ENCODE assay signal across 1 cellular context in genomic region chr6:121334299-121335104, GRCh38.
A peak's percentile ranks its signal among the peaks of the same experiment; 100 is the strongest.
TF ChIP-seq lines count a peak whose summit lies in the region.

TSS of gene TBC1D32 (minus strand) at chr6:121334480. CDS start at chr6:121334430, 50 bp downstream.

TF ChIP-seq in HepG2, 621 proteins besides CTCF, POLR2A, EP300 and RAD21 (continued from another document and continues in another):
- TF ChIP-seq ZNF564 (CRISPR knock-in tag; IDR thresholded peaks at IDR 0.05) (no peak), ZNF138 (CRISPR knock-in tag; IDR thresholded peaks at IDR 0.05; ENCODE audit: low read depth) (0 out of 2 replicates have a peak, but pooled peaks have one; percentile 51), ZNF619 (CRISPR knock-in tag; IDR thresholded peaks at IDR 0.05) (peak; percentile 78; the same call in 1 of the 2 replicates), KAT7 (CRISPR knock-in tag; IDR thresholded peaks at IDR 0.05; ENCODE audit: borderline replicate concordance) (0 out of 2 replicates have a peak, but pooled peaks have one; percentile 50), NRL (CRISPR knock-in tag; IDR thresholded peaks at IDR 0.05; ENCODE audit: borderline replicate concordance) (peak; percentile 93; the same call in 1 of the 2 replicates), MXI1 (IDR thresholded peaks at IDR 0.05; ENCODE audit: borderline replicate concordance, low read depth, low read length) (peak; percentile 89; the same call in 2 of the 3 replicates), PHF8 (CRISPR knock-in tag; IDR thresholded peaks at IDR 0.05) (peak; percentile 84), RORA (CRISPR knock-in tag; IDR thresholded peaks at IDR 0.05) (no peak), PRMT3 (CRISPR knock-in tag; IDR thresholded peaks at IDR 0.05; ENCODE audit: borderline replicate concordance, low read depth) (peak; percentile 45; the same call in 1 of the 2 replicates), RBM22 (optimal IDR thresholded peaks at IDR 0.05; ENCODE audit: low read length) (peak; percentile 87), NPAS2 (CRISPR knock-in tag; IDR thresholded peaks at IDR 0.05; ENCODE audit: borderline replicate concordance) (no peak), ZMYM4 (CRISPR knock-in tag; IDR thresholded peaks at IDR 0.05) (peak; percentile 92), KLF11 (CRISPR knock-in tag; IDR thresholded peaks at IDR 0.05) (peak; percentile 36; the same call in 1 of the 2 replicates), SOX5 (CRISPR knock-in tag; IDR thresholded peaks at IDR 0.05; ENCODE audit: borderline replicate concordance) (peak; percentile 41; the same call in 1 of the 2 replicates), ZNF83 (CRISPR knock-in tag; IDR thresholded peaks at IDR 0.05; ENCODE audit: borderline replicate concordance) (no peak), ZNF687 (CRISPR knock-in tag; IDR thresholded peaks at IDR 0.05) (peak; percentile 98), ATF1 (CRISPR knock-in tag; IDR thresholded peaks at IDR 0.05) (peak; percentile 95), ETV5 (CRISPR knock-in tag; IDR thresholded peaks at IDR 0.05; ENCODE audit: borderline replicate concordance) (0 out of 2 replicates have a peak, but pooled peaks have one; percentile 42), BORCS8-MEF2B (CRISPR knock-in tag; IDR thresholded peaks at IDR 0.05) (peak; percentile 90), SIN3A (IDR thresholded peaks at IDR 0.05; ENCODE audit: borderline replicate concordance, low read depth, low read length) (no peak), SALL2 (CRISPR knock-in tag; IDR thresholded peaks at IDR 0.05) (peak; percentile 47; the same call in 1 of the 2 replicates), MIXL1 (CRISPR knock-in tag; IDR thresholded peaks at IDR 0.05) (peak; percentile 20; the same call in 1 of the 2 replicates), ZNF678 (CRISPR knock-in tag; IDR thresholded peaks at IDR 0.05) (peak; percentile 81; the same call in 1 of the 2 replicates), CHD4 (IDR thresholded peaks at IDR 0.05; ENCODE audit: borderline replicate concordance, low read length) (no peak), GATAD1 (CRISPR knock-in tag; IDR thresholded peaks at IDR 0.05) (peak; percentile 79), PHF21A (CRISPR knock-in tag; IDR thresholded peaks at IDR 0.05) (peak; percentile 72; the same call in 1 of the 2 replicates), POGZ (CRISPR knock-in tag; IDR thresholded peaks at IDR 0.05) (peak; percentile 86; the same call in 1 of the 2 replicates), REPIN1 (CRISPR knock-in tag; IDR thresholded peaks at IDR 0.05; ENCODE audit: borderline replicate concordance, low read depth) (peak; percentile 86; the same call in 1 of the 2 replicates), MZF1 (CRISPR knock-in tag; IDR thresholded peaks at IDR 0.05; ENCODE audit: borderline replicate concordance) (peak; percentile 75; the same call in 1 of the 2 replicates), LBX2 (CRISPR knock-in tag; IDR thresholded peaks at IDR 0.05; ENCODE audit: borderline replicate concordance) (peak; percentile 81; the same call in 1 of the 2 replicates), NFE2 (CRISPR knock-in tag; IDR thresholded peaks at IDR 0.05) (no peak), TBX3 (IDR thresholded peaks at IDR 0.05; ENCODE audit: borderline replicate concordance) (0 out of 2 replicates have a peak, but pooled peaks have one; percentile 25), HNF1B (CRISPR knock-in tag; IDR thresholded peaks at IDR 0.05) (peak; percentile 95), ZNF451 (CRISPR knock-in tag; IDR thresholded peaks at IDR 0.05) (peak; percentile 85; the same call in 1 of the 2 replicates), ZSCAN25 (CRISPR knock-in tag; IDR thresholded peaks at IDR 0.05) (peak; percentile 51; the same call in 1 of the 2 replicates), ZBTB10 (CRISPR knock-in tag; IDR thresholded peaks at IDR 0.05; ENCODE audit: borderline replicate concordance) (no peak; the same call in 1 of the 2 replicates), ZNF546 (CRISPR knock-in tag; conservative IDR thresholded peaks at IDR 0.05) (peak; percentile 88), ZNF230 (CRISPR knock-in tag; IDR thresholded peaks at IDR 0.05) (0 out of 2 replicates have a peak, but pooled peaks have one; percentile 70), ZNF335 (CRISPR knock-in tag; IDR thresholded peaks at IDR 0.05) (peak; percentile 95), ZNF709 (CRISPR knock-in tag; IDR thresholded peaks at IDR 0.05) (peak; percentile 78), KLF6 (CRISPR knock-in tag; IDR thresholded peaks at IDR 0.05) (peak; percentile 71; the same call in 1 of the 2 replicates), SNAI1 (CRISPR knock-in tag; IDR thresholded peaks at IDR 0.05; ENCODE audit: borderline replicate concordance) (peak; percentile 53; the same call in 1 of the 2 replicates), ZSCAN31 (CRISPR knock-in tag; IDR thresholded peaks at IDR 0.05; ENCODE audit: low read depth) (peak; percentile 89; the same call in 1 of the 2 replicates), CHD2 (IDR thresholded peaks at IDR 0.05; ENCODE audit: low read depth, low read length) (peak; percentile 28; the same call in 1 of the 2 replicates), MIER2 (CRISPR knock-in tag; IDR thresholded peaks at IDR 0.05) (peak; percentile 50), ZNF232 (CRISPR knock-in tag; IDR thresholded peaks at IDR 0.05; ENCODE audit: borderline replicate concordance) (no peak), SP5 (CRISPR knock-in tag; IDR thresholded peaks at IDR 0.05; ENCODE audit: borderline replicate concordance, low read depth) (peak; percentile 35; the same call in 1 of the 2 replicates), SRSF1 (optimal IDR thresholded peaks at IDR 0.05; ENCODE audit: low read depth, low read length) (peak; percentile 54), ZSCAN21 (CRISPR knock-in tag; IDR thresholded peaks at IDR 0.05; ENCODE audit: borderline replicate concordance) (peak; percentile 59; the same call in 1 of the 2 replicates), CENPT (CRISPR knock-in tag; IDR thresholded peaks at IDR 0.05; ENCODE audit: low read depth) (0 out of 2 replicates have a peak, but pooled peaks have one; percentile 31), NFYB (CRISPR knock-in tag; IDR thresholded peaks at IDR 0.05) (peak; percentile 41), ZFP62 (CRISPR knock-in tag; IDR thresholded peaks at IDR 0.05) (no peak), ZNF292 (CRISPR knock-in tag; IDR thresholded peaks at IDR 0.05; ENCODE audit: borderline replicate concordance, low read depth) (peak; percentile 83), ZFP91 (CRISPR knock-in tag; IDR thresholded peaks at IDR 0.05; ENCODE audit: borderline replicate concordance) (peak; percentile 88)
- TF ChIP-seq, protein P1, sequence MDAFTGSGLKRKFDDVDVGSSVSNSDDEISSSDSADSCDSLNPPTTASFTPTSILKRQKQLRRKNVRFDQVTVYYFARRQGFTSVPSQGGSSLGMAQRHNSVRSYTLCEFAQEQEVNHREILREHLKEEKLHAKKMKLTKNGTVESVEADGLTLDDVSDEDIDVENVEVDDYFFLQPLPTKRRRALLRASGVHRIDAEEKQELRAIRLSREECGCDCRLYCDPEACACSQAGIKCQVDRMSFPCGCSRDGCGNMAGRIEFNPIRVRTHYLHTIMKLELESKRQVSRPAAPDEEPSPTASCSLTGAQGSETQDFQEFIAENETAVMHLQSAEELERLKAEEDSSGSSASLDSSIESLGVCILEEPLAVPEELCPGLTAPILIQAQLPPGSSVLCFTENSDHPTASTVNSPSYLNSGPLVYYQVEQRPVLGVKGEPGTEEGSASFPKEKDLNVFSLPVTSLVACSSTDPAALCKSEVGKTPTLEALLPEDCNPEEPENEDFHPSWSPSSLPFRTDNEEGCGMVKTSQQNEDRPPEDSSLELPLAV (CRISPR knock-in tag; conservative IDR thresholded peaks at IDR 0.05; ENCODE audit: low read depth), result no peak
- TF ChIP-seq, protein P2, sequence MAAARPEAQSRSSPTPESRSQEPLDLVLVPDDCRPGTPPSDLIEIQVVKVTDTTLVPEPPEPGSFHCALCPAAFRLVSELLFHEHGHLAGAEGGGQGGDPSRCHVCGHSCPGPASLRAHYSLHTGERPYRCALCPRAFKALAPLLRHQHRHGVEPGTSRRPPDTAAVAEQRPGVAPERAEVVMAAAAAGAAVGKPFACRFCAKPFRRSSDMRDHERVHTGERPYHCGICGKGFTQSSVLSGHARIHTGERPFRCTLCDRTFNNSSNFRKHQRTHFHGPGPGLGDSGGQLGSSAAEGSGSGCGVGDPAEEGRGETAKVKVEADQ (CRISPR knock-in tag; IDR thresholded peaks at IDR 0.05; ENCODE audit: borderline replicate concordance), result 0 out of 2 replicates have a peak, but pooled peaks have one; percentile 44
- TF ChIP-seq, protein P3, sequence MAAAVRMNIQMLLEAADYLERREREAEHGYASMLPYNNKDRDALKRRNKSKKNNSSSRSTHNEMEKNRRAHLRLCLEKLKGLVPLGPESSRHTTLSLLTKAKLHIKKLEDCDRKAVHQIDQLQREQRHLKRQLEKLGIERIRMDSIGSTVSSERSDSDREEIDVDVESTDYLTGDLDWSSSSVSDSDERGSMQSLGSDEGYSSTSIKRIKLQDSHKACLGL (CRISPR knock-in tag; IDR thresholded peaks at IDR 0.05), result peak; percentile 80
- TF ChIP-seq, protein P4, sequence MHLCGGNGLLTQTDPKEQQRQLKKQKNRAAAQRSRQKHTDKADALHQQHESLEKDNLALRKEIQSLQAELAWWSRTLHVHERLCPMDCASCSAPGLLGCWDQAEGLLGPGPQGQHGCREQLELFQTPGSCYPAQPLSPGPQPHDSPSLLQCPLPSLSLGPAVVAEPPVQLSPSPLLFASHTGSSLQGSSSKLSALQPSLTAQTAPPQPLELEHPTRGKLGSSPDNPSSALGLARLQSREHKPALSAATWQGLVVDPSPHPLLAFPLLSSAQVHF (CRISPR knock-in tag; IDR thresholded peaks at IDR 0.05), result 0 out of 2 replicates have a peak, but pooled peaks have one; percentile 10
